In the genomic region with DNA sequence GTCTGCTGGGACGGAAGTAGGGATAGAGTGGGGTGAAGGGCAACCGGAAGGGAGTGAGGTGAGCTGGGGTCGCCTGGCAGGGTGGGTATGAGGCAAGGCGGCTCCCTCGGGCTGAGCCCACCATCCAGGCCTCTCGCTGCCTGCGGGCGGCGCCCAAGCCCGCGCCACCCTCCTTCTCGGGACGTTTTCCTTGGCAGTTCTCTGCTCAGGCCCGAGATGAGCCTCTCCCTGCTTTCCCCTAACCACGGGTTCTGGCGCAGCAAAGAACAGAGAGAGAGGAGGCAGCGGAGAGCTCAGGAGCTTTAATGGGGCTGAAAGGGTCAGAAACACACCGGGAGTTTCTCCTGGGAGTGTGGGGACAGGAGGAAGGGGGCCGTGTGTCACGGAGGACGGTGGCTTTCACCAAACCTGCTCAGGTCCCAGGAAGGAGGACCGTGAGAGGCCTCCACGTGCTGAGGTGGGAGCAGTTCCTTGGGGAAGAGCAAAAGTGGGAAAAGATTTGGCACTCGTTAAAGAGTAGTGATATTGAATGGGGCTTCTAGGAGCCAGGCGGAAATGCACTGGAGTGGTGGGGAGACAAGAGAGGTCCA, we compare ENCODE assay signal across 9 cellular contexts. TPM values are rescaled to one million over a fixed set of nuclear protein-coding genes. Genes with fewer than 3 reads are reported as not detected.
A peak's percentile ranks its signal among the peaks of the same experiment; 100 is the strongest.
DNase-seq lines count a peak whose midpoint lies in the region; ATAC-seq and TF ChIP-seq lines count a peak whose summit lies in the region.
"Had no signal": no experiment of that assay in that cellular context is flagged by ENCODE, and none has a peak within 500 bp of the region (broad histone marks: within the 10 kb centered on the region; RNA-seq: fewer than 3 reads in every experiment).

No MANE protein-coding gene starts in this region.

- no peaks in the 10 kb centered on the region for H3K36me3 ChIP-seq in duodenal mucosa (ENCODE audit: control insufficient read depth in 1 of 2, insufficient read depth in 2 of 2, low read length in 2 of 2)
- H3K36me3 ChIP-seq in spleen = no peaks in the 10 kb centered on the region

- peaks cover 55 to 57% of the 10 kb centered on the region in 2 donors for H3K27me3 ChIP-seq in duodenal mucosa (ENCODE audit: control insufficient read depth in 1 of 2, insufficient read depth in 2 of 2, low read length in 2 of 2)
- H3K27me3 ChIP-seq in spleen (replicated peaks in 1 of 7) = peaks cover 11 to 100% (median 66%) of the 10 kb centered on the region in 7 donors

- H3K27me3 Mint-ChIP-seq in activated T-cell treated with anti-CD3 and anti-CD28 coated beads, Interleukin-2, amount 50 U/mL, for 4 hours (ENCODE audit: low read depth) = peaks cover 77% of the 10 kb centered on the region

- TF ChIP-seq POLR2A in NB4 (IDR thresholded peaks at IDR 0.05; ENCODE audit: extremely low read depth, insufficient read length) = no peak
- no peak for TF ChIP-seq POLR2A in spleen (IDR thresholded peaks at IDR 0.05)

- no peak overlapping the region for H3K4me3 ChIP-seq in NB4 (ENCODE audit: low read depth, low read length)
- H3K4me3 ChIP-seq in duodenal mucosa (ENCODE audit: low read depth in 1 of 2, low read length in 2 of 2) = peak overlapping the region; percentile 19 to 48
- H3K4me3 ChIP-seq in spleen = peak overlapping the region; percentile 13 to 66 (median 24)

- H3K4me1 Mint-ChIP-seq in activated T-cell treated with anti-CD3 and anti-CD28 coated beads, Interleukin-2, amount 50 U/mL, for 4 hours (ENCODE audit: low read depth) = peaks cover 39% of the 10 kb centered on the region

- intact Hi-C loops in spleen (cut with DNase I; ENCODE audit: low total_unique reads) = no loop called here

- no peaks in the 10 kb centered on the region for H3K36me3 Mint-ChIP-seq in activated T-cell treated with anti-CD3 and anti-CD28 coated beads, Interleukin-2, amount 50 U/mL, for 4 hours (ENCODE audit: insufficient read depth)

- H3K4me1 ChIP-seq in duodenal mucosa (ENCODE audit: control insufficient read depth in 1 of 2, insufficient read depth in 2 of 2, low read length in 2 of 2) = peaks cover 20 to 31% of the 10 kb centered on the region in 2 donors
- H3K4me1 ChIP-seq in spleen = peaks cover 33 to 62% (median 53%) of the 10 kb centered on the region in 6 donors

- no peak overlapping the region for H3K27ac ChIP-seq in duodenal mucosa (ENCODE audit: low read depth, low read length)
- no peak overlapping the region for H3K27ac ChIP-seq in spleen

- DNase-seq in activated T-cell treated with anti-CD3 and anti-CD28 coated beads, Interleukin-2, amount 50 U/mL, for 4 hours = no peak
- DNase-seq in activated T-cell treated with anti-CD3 and anti-CD28 coated beads, Interleukin-2, amount 50 U/mL, for 1 hour = no peak
- peak; percentile 40 for DNase-seq in NB4 (ENCODE audit: low read depth)
- DNase-seq in spleen = peak; percentile 63
- no peak for DNase-seq in left lobe of liver (ENCODE audit: low spot score)

- H3K4me3 Mint-ChIP-seq in activated T-cell treated with anti-CD3 and anti-CD28 coated beads, Interleukin-2, amount 50 U/mL, for 4 hours = peak overlapping the region; percentile 80

- H3K9me3 ChIP-seq in duodenal mucosa (ENCODE audit: control insufficient read depth in 1 of 2, low read length in 2 of 2) = no peaks in the 10 kb centered on the region
- H3K9me3 ChIP-seq in spleen = no peaks in the 10 kb centered on the region

- no peaks in the 10 kb centered on the region for H3K9me3 Mint-ChIP-seq in activated T-cell treated with anti-CD3 and anti-CD28 coated beads, Interleukin-2, amount 50 U/mL, for 4 hours

- H3K9ac ChIP-seq in duodenal mucosa (ENCODE audit: low read depth in 1 of 2, low read length in 2 of 2) = no peak overlapping the region

- no peak for ATAC-seq in activated T-cell treated with anti-CD3 and anti-CD28 coated beads, Interleukin-2, amount 50 U/mL, for 4 hours
- ATAC-seq in GM21717 (IDR thresholded peaks at IDR 0.05; ENCODE audit: unreplicated experiment) = no peak
- no peak for ATAC-seq in HG03175 (IDR thresholded peaks at IDR 0.05; ENCODE audit: unreplicated experiment)
- no peak for ATAC-seq in left lobe of liver

- TF ChIP-seq CTCF in NB4 (IDR thresholded peaks at IDR 0.05; ENCODE audit: low read depth, low read length) (no peak), spleen (IDR thresholded peaks at IDR 0.05 in 8 of 11, conservative IDR thresholded peaks at IDR 0.05 in 3 of 11) (peak in 2 of 11 experiments; percentile 7 to 20)

- 2 to 7% (median 3%) methylated on average over 25 of the region's 25 CpGs for WGBS in spleen, 5 donors

RNA-seq across cellular contexts. Expression of a gene that starts 4.1 kb away (rescaled TPM):
- not detected for total RNA-seq in activated T-cell treated with anti-CD3 and anti-CD28 coated beads, Interleukin-2, amount 50 U/mL, for 4 hours
- not detected for total RNA-seq in spleen
- not detected for polyA plus RNA-seq in spleen
- total RNA-seq in left lobe of liver = not detected
- total RNA-seq: cardiac septum had no signal

RNA-seq across cellular contexts. Expression of a gene that starts 12.3 kb away (rescaled TPM):
- total RNA-seq in activated T-cell treated with anti-CD3 and anti-CD28 coated beads, Interleukin-2, amount 50 U/mL, for 4 hours = not detected
- total RNA-seq in spleen (not detected), left lobe of liver (not detected)
- polyA plus RNA-seq in spleen = not detected
- total RNA-seq: cardiac septum had no signal

RNA-seq across cellular contexts. Expression of a gene that starts 21.4 kb away (rescaled TPM):
- total RNA-seq in activated T-cell treated with anti-CD3 and anti-CD28 coated beads, Interleukin-2, amount 50 U/mL, for 4 hours = not detected
- total RNA-seq in spleen (not detected), left lobe of liver (not detected)
- polyA plus RNA-seq in spleen = not detected
- total RNA-seq: cardiac septum had no signal

Comparison
In these comparisons a context has a peak if more than half of its experiments do, and no peak if none do; other contexts are left out.
1. DNase-seq: peak in NB4 (single experiment) and spleen (single experiment); none in activated T-cell treated with anti-CD3 and anti-CD28 coated beads, Interleukin-2, amount 50 U/mL, for 4 hours (single experiment), activated T-cell treated with anti-CD3 and anti-CD28 coated beads, Interleukin-2, amount 50 U/mL, for 1 hour (single experiment) and left lobe of liver (single experiment).